In the genomic region with DNA sequence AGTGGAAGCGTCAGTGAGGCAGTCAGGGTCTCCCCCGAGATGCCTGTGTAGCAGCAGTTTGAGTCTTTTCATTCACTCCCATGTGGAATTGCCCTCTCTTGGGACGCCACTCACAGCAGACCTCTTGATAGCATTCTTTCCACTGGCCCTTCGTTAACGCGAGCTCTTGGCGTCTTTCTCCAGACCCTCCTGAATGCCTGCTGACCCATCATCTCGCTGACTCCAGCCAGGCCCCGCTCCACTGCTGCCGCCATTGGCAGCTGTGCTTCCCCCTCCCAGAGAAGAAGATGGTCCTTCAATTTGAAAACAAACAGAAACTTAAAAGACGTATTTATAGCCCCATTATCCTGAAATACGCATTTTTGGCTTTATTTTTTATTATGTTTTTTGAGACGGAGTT, we compare ENCODE assay signal across 14 cellular contexts.
DNase-seq lines count a peak whose midpoint lies in the region; ATAC-seq and TF ChIP-seq lines count a peak whose summit lies in the region.
"Had no signal": no experiment of that assay in that cellular context is flagged by ENCODE, and none has a peak within 500 bp of the region (broad histone marks: within the 10 kb centered on the region; RNA-seq: fewer than 3 reads in every experiment).

No MANE protein-coding gene starts in this region.

- CTCF ChIA-PET in A673 (lab: Charles Lee), result no interaction called here

- TF ChIP-seq CTCF in left ventricle myocardium inferior (IDR thresholded peaks at IDR 0.05; ENCODE audit: borderline replicate concordance) (no peak), glutamatergic neuron (IDR thresholded peaks at IDR 0.05; ENCODE audit: partially characterized antibody, unreplicated experiment) (no peak), nephron progenitor cell (IDR thresholded peaks at IDR 0.05) (no peak), A673 (conservative IDR thresholded peaks at IDR 0.05; ENCODE audit: low read depth, low read length) (no peak), BE2C (IDR thresholded peaks at IDR 0.05; ENCODE audit: low read depth, low read length) (no peak)

- POLR2A ChIA-PET in A673 (lab: Charles Lee; ENCODE audit: low non-redundant PET), result no interaction called here

- H3K4me1 Mint-ChIP-seq in glutamatergic neuron (ENCODE audit: low read depth, unreplicated experiment) (peaks cover 26% of the 10 kb centered on the region), nephron progenitor cell (peaks cover 48% of the 10 kb centered on the region)
- H3K4me1 Mint-ChIP-seq: CD8-positive, alpha-beta memory T cell had no signal

- H3K4me3 Mint-ChIP-seq in glutamatergic neuron (ENCODE audit: unreplicated experiment) (peak overlapping the region; percentile 71), nephron progenitor cell (no peak overlapping the region)
- H3K4me3 Mint-ChIP-seq: B cell; CD4-positive, CD25-positive, alpha-beta regulatory T cell; CD8-positive, alpha-beta memory T cell; GM23338 had no signal

- DNase-seq in left ventricle myocardium inferior, result no peak
- DNase-seq in Right ventricle myocardium inferior (ENCODE audit: missing footprints), result no peak
- peak; percentile 25 for DNase-seq in glutamatergic neuron
- no peak for DNase-seq in nephron progenitor cell
- no peak for DNase-seq in A673 (ENCODE audit: low spot score)
- DNase-seq in BE2C, result no peak
- DNase-seq: 8988T; CD4-positive, CD25-positive, alpha-beta regulatory T cell; CD8-positive, alpha-beta memory T cell; COR-L47; HCEC 1CT had no signal

- H3K4me3 ChIP-seq in left ventricle myocardium inferior, result no peak overlapping the region
- H3K4me3 ChIP-seq in A673 (ENCODE audit: low read depth, low read length, poor library complexity, severe bottlenecking), result no peak overlapping the region
- no peak overlapping the region for H3K4me3 ChIP-seq in BE2C (ENCODE audit: low read depth, low read length)
- H3K4me3 ChIP-seq: GM23338 had no signal

- H3K9me3 Mint-ChIP-seq in glutamatergic neuron (ENCODE audit: unreplicated experiment) (no peaks in the 10 kb centered on the region), nephron progenitor cell (no peaks in the 10 kb centered on the region)
- H3K9me3 Mint-ChIP-seq: CD8-positive, alpha-beta memory T cell; GM23338 had no signal

- H3K4me1 ChIP-seq in left ventricle myocardium inferior (peaks cover 68% of the 10 kb centered on the region), A673 (ENCODE audit: insufficient read depth, low read length, poor library complexity, severe bottlenecking) (peaks cover 17% of the 10 kb centered on the region), BE2C (peaks cover 12% of the 10 kb centered on the region)

- BruUV-seq in A673 (replicated peaks; lab: Mats Ljungman, UMichigan), result no TSS peak

- intact Hi-C loops in left ventricle myocardium inferior (cut with micrococcal nuclease) (loop anchor here (10.0 kb wide), 1 partner anchor 109 kb away; no protein-coding TSS in a partner anchor), Right ventricle myocardium inferior (cut with DNase I) (no loop called here), A673 (cut with micrococcal nuclease; ENCODE audit: unreplicated experiment) (no loop called here)

- no peak for ATAC-seq in Right ventricle myocardium inferior
- no peak for ATAC-seq in GM19035 (IDR thresholded peaks at IDR 0.05; ENCODE audit: unreplicated experiment)
- ATAC-seq: GM23338 had no signal

- H3K27me3 ChIP-seq in left ventricle myocardium inferior (ENCODE audit: low read depth), result no peaks in the 10 kb centered on the region
- no peaks in the 10 kb centered on the region for H3K27me3 ChIP-seq in A673 (replicated peaks; ENCODE audit: insufficient read depth, low read depth, low read length, poor library complexity)
- no peaks in the 10 kb centered on the region for H3K27me3 ChIP-seq in BE2C

- peak overlapping the region; percentile 64 for H3K27ac ChIP-seq in left ventricle myocardium inferior (replicated peaks)
- H3K27ac ChIP-seq in A673 (ENCODE audit: low read depth, low read length, poor library complexity, severe bottlenecking), result no peak overlapping the region

- H3K36me3 ChIP-seq in left ventricle myocardium inferior (peaks cover 97% of the 10 kb centered on the region), A673 (ENCODE audit: insufficient read depth, low read length, poor library complexity, severe bottlenecking) (peaks cover 72% of the 10 kb centered on the region), BE2C (peaks cover 53% of the 10 kb centered on the region)

- H3K27me3 Mint-ChIP-seq in glutamatergic neuron (ENCODE audit: unreplicated experiment) (no peaks in the 10 kb centered on the region), nephron progenitor cell (ENCODE audit: low read depth, poor library complexity) (no peaks in the 10 kb centered on the region)
- H3K27me3 Mint-ChIP-seq: B cell; CD4-positive, CD25-positive, alpha-beta regulatory T cell; CD8-positive, alpha-beta memory T cell had no signal

- peaks cover 14% of the 10 kb centered on the region for H3K36me3 Mint-ChIP-seq in glutamatergic neuron (ENCODE audit: unreplicated experiment)
- peaks cover 86% of the 10 kb centered on the region for H3K36me3 Mint-ChIP-seq in nephron progenitor cell (ENCODE audit: low read depth)

- H3K27ac Mint-ChIP-seq in glutamatergic neuron (ENCODE audit: unreplicated experiment) (peak overlapping the region; percentile 82), nephron progenitor cell (peak overlapping the region; percentile 94)
- H3K27ac Mint-ChIP-seq: B cell, GM23338 had no signal

- H3K9me3 ChIP-seq in left ventricle myocardium inferior (replicated peaks) (no peaks in the 10 kb centered on the region), A673 (ENCODE audit: low read depth, low read length, poor library complexity, severe bottlenecking) (no peaks in the 10 kb centered on the region), BE2C (no peaks in the 10 kb centered on the region)
